Comparison of ENCODE assay signal across 32 cellular contexts in genomic region chr4:155995069-155995468, GRCh38.
"Had no signal": no experiment of that assay in that cellular context is flagged by ENCODE, and none has a peak within 500 bp of the region (broad histone marks: within the 10 kb centered on the region; RNA-seq: fewer than 3 reads in every experiment).

No MANE protein-coding gene starts in this region.

- H3K27ac ChIP-seq: Peyer's patch, SJSA1 had no signal

- H3K4me3 ChIP-seq: Peyer's patch, SJSA1 had no signal

- H3K27me3 ChIP-seq: Peyer's patch, SJSA1 had no signal

- H3K9me3 ChIP-seq: Peyer's patch, SJSA1, SK-N-SH had no signal

- H3K4me1 ChIP-seq: Peyer's patch, SJSA1 had no signal

- DNase-seq: Karpas-422; MM.1S; MV-4-11; NCI-H1092; NCI-H1105; NCI-H1417 treated with DMSO at 0.1 percent for 48 hours; NCI-H1436 treated with DMSO at 0.1 percent for 48 hours; NCI-H1694 treated with DMSO at 0.1 percent for 48 hours; NCI-H187 treated with DMSO at 0.1 percent for 48 hours; NCI-H2029; NCI-H2081; NCI-H2171 treated with DMSO at 0.1 percent for 48 hours; NCI-H226; NCI-H446 treated with DMSO at 0.1 percent for 48 hours; NCI-H510A; NCI-H524; NCI-H526; NCI-H69; NCI-H748 treated with DMSO at 0.1 percent for 48 hours; NCI-H82; NK-92 treated with Interleukin-12 subunit alpha and Interleukin-12 subunit beta, amount 100 ng/mL, for 24 hours; OCI-M1; PC-3; Peyer's patch; Right ventricle myocardium superior; RPMI8226; SHP77 treated with DMSO at 0.1 percent for 48 hours; SK-N-SH; SW 1271; T-helper 1 cell had no signal

- ATAC-seq: PC-3 had no signal

- H3K4me2 ChIP-seq: SK-N-SH had no signal

- H3K4me3 Mint-ChIP-seq: T-helper 1 cell treated with Interleukin-12 subunit alpha and Interleukin-12 subunit beta and Interleukin-4 antibody, amounts not matched to agents 30 μg/mL and 1 μg/mL, for 36 hours had no signal

- H3K27ac Mint-ChIP-seq: T-helper 1 cell treated with Interleukin-12 subunit alpha and Interleukin-12 subunit beta and Interleukin-4 antibody, amounts not matched to agents 30 μg/mL and 1 μg/mL, for 36 hours had no signal

- H3K36me3 ChIP-seq: Peyer's patch, SJSA1 had no signal

- H3K9ac ChIP-seq: SK-N-SH had no signal
